Comparison of ENCODE assay signal across 18 cellular contexts in the genomic region with DNA sequence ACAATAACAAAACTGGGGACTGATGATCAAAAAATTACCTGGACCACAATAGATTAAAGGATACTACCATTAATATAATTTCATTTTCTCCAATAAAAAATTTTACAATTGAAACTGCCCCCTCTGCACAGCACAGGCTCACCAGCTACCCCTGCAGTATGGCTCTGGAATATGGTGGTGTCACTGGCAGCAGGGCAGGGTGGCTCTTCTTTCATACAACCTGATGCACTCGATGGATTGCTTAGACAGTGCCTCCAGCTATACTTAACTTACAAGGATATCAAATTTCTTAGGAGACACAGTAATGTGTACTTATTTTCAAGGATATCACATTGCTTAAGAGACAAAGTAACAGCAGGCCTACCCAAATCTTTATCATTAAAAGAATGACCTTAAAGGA.
DNase-seq lines count a peak whose midpoint lies in the region; ATAC-seq and TF ChIP-seq lines count a peak whose summit lies in the region.
"Had no signal": no experiment of that assay in that cellular context is flagged by ENCODE, and none has a peak within 500 bp of the region (broad histone marks: within the 10 kb centered on the region; RNA-seq: fewer than 3 reads in every experiment).

No MANE protein-coding gene starts in this region.

- DNase-seq in D341Med (ENCODE audit: low spot score) (peak; percentile 54), glutamatergic neuron (peak; percentile 24), H7 (no peak), dorsolateral prefrontal cortex (no peak)
- DNase-seq: CD8-positive, alpha-beta T cell; colonic mucosa; hippocampal formation; kidney glomerular epithelial cell; NCI-H1105; nucleus accumbens; Peyer's patch; sigmoid colon; substantia nigra had no signal

- H3K79me2 ChIP-seq in Loucy (ENCODE audit: insufficient read depth, low read length) = no peaks in the 10 kb centered on the region

- H2AFZ ChIP-seq in Loucy (ENCODE audit: low read length) = no peak overlapping the region

- H3K9me2 ChIP-seq in Loucy (replicated peaks; ENCODE audit: low read depth, low read length) = no peaks in the 10 kb centered on the region

- peaks cover 4% of the 10 kb centered on the region for H3K9me3 Mint-ChIP-seq in glutamatergic neuron (ENCODE audit: unreplicated experiment)
- H3K9me3 Mint-ChIP-seq: CD8-positive, alpha-beta T cell had no signal

- H3K27me3 Mint-ChIP-seq in glutamatergic neuron (ENCODE audit: unreplicated experiment) = no peaks in the 10 kb centered on the region

- H3K36me3 ChIP-seq in Loucy (ENCODE audit: insufficient read depth, low read length) (no peaks in the 10 kb centered on the region), H7 (replicated peaks; ENCODE audit: control insufficient read depth, insufficient read depth, low read length) (no peaks in the 10 kb centered on the region)
- H3K36me3 ChIP-seq: colonic mucosa, Peyer's patch, sigmoid colon had no signal

- no peak overlapping the region for H3K4me3 ChIP-seq in Loucy (ENCODE audit: low read length, poor library complexity, severe bottlenecking)
- H3K4me3 ChIP-seq in H7 (ENCODE audit: insufficient read depth, low read depth, low read length) = no peak overlapping the region
- H3K4me3 ChIP-seq in dorsolateral prefrontal cortex = no peak overlapping the region
- H3K4me3 ChIP-seq: colonic mucosa, Peyer's patch, sigmoid colon had no signal

- peaks cover 5% of the 10 kb centered on the region for H3K27me3 ChIP-seq in Loucy (ENCODE audit: insufficient read depth, low read length, poor library complexity, severe bottlenecking)
- H3K27me3 ChIP-seq in H7 (ENCODE audit: control insufficient read depth, insufficient read depth, low read length) = no peaks in the 10 kb centered on the region
- no peaks in the 10 kb centered on the region for H3K27me3 ChIP-seq in dorsolateral prefrontal cortex
- H3K27me3 ChIP-seq: colonic mucosa, Peyer's patch, sigmoid colon had no signal

- no peak overlapping the region for H3K4me3 Mint-ChIP-seq in glutamatergic neuron (ENCODE audit: unreplicated experiment)
- H3K4me3 Mint-ChIP-seq: CD8-positive, alpha-beta T cell had no signal

- H3K4me1 ChIP-seq in Loucy (ENCODE audit: insufficient read depth, low read length, poor library complexity, severe bottlenecking) = no peaks in the 10 kb centered on the region
- H3K4me1 ChIP-seq: colonic mucosa, Peyer's patch, sigmoid colon had no signal

- H3K4me1 Mint-ChIP-seq in glutamatergic neuron (ENCODE audit: low read depth, unreplicated experiment) = peaks cover 1% of the 10 kb centered on the region

- H3K9ac ChIP-seq in Loucy (ENCODE audit: low read depth, low read length, poor library complexity, severe bottlenecking) = no peak overlapping the region

- no peak overlapping the region for H3K27ac Mint-ChIP-seq in glutamatergic neuron (ENCODE audit: unreplicated experiment)
- H3K27ac Mint-ChIP-seq: CD8-positive, alpha-beta T cell had no signal

- TF ChIP-seq CTCF in Loucy (conservative IDR thresholded peaks at IDR 0.05; ENCODE audit: low read length) = peak; percentile 39
- TF ChIP-seq CTCF in VCaP (conservative IDR thresholded peaks at IDR 0.05) = 0 out of 2 replicates have a peak, but pooled peaks have one; percentile 18
- TF ChIP-seq CTCF in glutamatergic neuron (IDR thresholded peaks at IDR 0.05; ENCODE audit: partially characterized antibody, unreplicated experiment) = no peak
- no peak for TF ChIP-seq CTCF in dorsolateral prefrontal cortex (IDR thresholded peaks at IDR 0.05 in 54 of 56, conservative IDR thresholded peaks at IDR 0.05 in 2 of 56; ENCODE audit: low read depth in 1 of 56, partially characterized antibody in 56 of 56)

- H3F3A ChIP-seq in Loucy (ENCODE audit: low read depth) = no peaks in the 10 kb centered on the region

- no peak overlapping the region for H3K4me2 ChIP-seq in Loucy (ENCODE audit: low read depth, low read length, poor library complexity, severe bottlenecking)

- H3K9me3 ChIP-seq in Loucy (ENCODE audit: insufficient read depth, low read depth, low read length) = no peaks in the 10 kb centered on the region
- H3K9me3 ChIP-seq: colonic mucosa, Peyer's patch, sigmoid colon had no signal

- no peaks in the 10 kb centered on the region for H3K36me3 Mint-ChIP-seq in glutamatergic neuron (ENCODE audit: unreplicated experiment)
- H3K36me3 Mint-ChIP-seq: CD8-positive, alpha-beta T cell had no signal

- peak overlapping the region; percentile 11; the same call in 1 of the 2 replicates for H3K27ac ChIP-seq in VCaP
- H3K27ac ChIP-seq in dorsolateral prefrontal cortex = no peak overlapping the region
- H3K27ac ChIP-seq: colonic mucosa, epithelial cell of prostate, Peyer's patch, sigmoid colon had no signal

- intact Hi-C loops in dorsolateral prefrontal cortex (cut with DNase I) = no loop called here

- no peaks in the 10 kb centered on the region for H4K20me1 ChIP-seq in Loucy (ENCODE audit: insufficient read depth, low read length, poor library complexity, severe bottlenecking)

- ATAC-seq in GM19397 (IDR thresholded peaks at IDR 0.05; ENCODE audit: unreplicated experiment) (no peak), GM18867 (IDR thresholded peaks at IDR 0.05; ENCODE audit: unreplicated experiment) (no peak)
- ATAC-seq: CD8-positive, alpha-beta T cell had no signal

Comparison
In these comparisons a context has a peak if more than half of its experiments do, and no peak if none do; other contexts are left out.
1. DNase-seq: peak in D341Med (single experiment) and glutamatergic neuron (single experiment); none in H7 (single experiment) and dorsolateral prefrontal cortex (0 of 10).
2. CTCF ChIP-seq: peak in Loucy (single experiment) and VCaP (single experiment); none in glutamatergic neuron (single experiment) and dorsolateral prefrontal cortex (0 of 56).